In genomic region chr3:125137432-125138033, GRCh38 we compare ENCODE assay signal across 12 cellular contexts.
DNase-seq lines count a peak whose midpoint lies in the region; FAIRE-seq and TF ChIP-seq lines count a peak whose summit lies in the region.
"Had no signal": no experiment of that assay in that cellular context is flagged by ENCODE, and none has a peak within 500 bp of the region (broad histone marks: within the 10 kb centered on the region; RNA-seq: fewer than 3 reads in every experiment).

No MANE protein-coding gene starts in this region.

- H3K4me3 ChIP-seq in SK-N-SH (ENCODE audit: low read depth in 2 of 2, low read length in 1 of 2), result no peak overlapping the region
- no peak overlapping the region for H3K4me3 ChIP-seq in fibroblast of pulmonary artery (replicated peaks; ENCODE audit: low read depth, low read length)
- no peak overlapping the region for H3K4me3 ChIP-seq in stomach
- no peak overlapping the region for H3K4me3 ChIP-seq in CD8-positive, alpha-beta memory T cell (ENCODE audit: low read length)
- H3K4me3 ChIP-seq in transverse colon, result no peak overlapping the region

- FAIRE-seq in H54 (lab: Jason Lieb, UNC), result peak; percentile 41

- DNase-seq in H54 (ENCODE audit: insufficient read length, low spot score) (peak; percentile 96), SK-N-SH (no peak), fibroblast of pulmonary artery (ENCODE audit: low read depth) (peak; percentile 60), stomach (no peak), amniotic stem cell (lab: John Stamatoyannopoulos, UW) (no peak), transverse colon (no peak), NCI-H524 treated with DMSO at 0.1 percent for 48 hours (lab: John Stamatoyannopoulos, UW) (no peak)
- DNase-seq in CD8-positive, alpha-beta memory T cell, result no peak
- DNase-seq: DND-41, hypothalamus, NCI-H1436 treated with DMSO at 0.1 percent for 48 hours had no signal

- TF ChIP-seq POLR2A in H54 (IDR thresholded peaks at IDR 0.05; ENCODE audit: low read depth, low read length) (no peak), stomach (IDR thresholded peaks at IDR 0.05) (no peak), transverse colon (IDR thresholded peaks at IDR 0.05) (no peak)

- 65% methylated on average over 10 of the region's 16 CpGs for WGBS in SK-N-SH (ENCODE audit: low lambda C conversion rate)
- WGBS in stomach, 5 donors, result 75 to 95% (median 79%) methylated on average over 14 to 16 of the region's 16 CpGs
- WGBS in transverse colon (ENCODE audit: low coverage in 1 of 2), 2 donors, result 65% methylated on average over 16 of the region's 16 CpGs; no CpG with 5 or more reads in 1 of the 2 donors

- no peak for TF ChIP-seq CTCF in SK-N-SH (IDR thresholded peaks at IDR 0.05)
- no peak for TF ChIP-seq CTCF in fibroblast of pulmonary artery (IDR thresholded peaks at IDR 0.05; ENCODE audit: low read length, missing control alignments)
- TF ChIP-seq CTCF in stomach (IDR thresholded peaks at IDR 0.05), result no peak
- no peak for TF ChIP-seq CTCF in transverse colon (IDR thresholded peaks at IDR 0.05)

- H3K36me3 ChIP-seq in SK-N-SH (replicated peaks in 1 of 2; ENCODE audit: control insufficient read depth in 1 of 2, insufficient read depth in 2 of 2, low read length in 1 of 2) (no peaks in the 10 kb centered on the region), stomach (no peaks in the 10 kb centered on the region), transverse colon (no peaks in the 10 kb centered on the region)
- H3K36me3 ChIP-seq in CD8-positive, alpha-beta memory T cell (ENCODE audit: insufficient read depth, low read length), result no peaks in the 10 kb centered on the region

- no peaks in the 10 kb centered on the region for H3K79me2 ChIP-seq in SK-N-SH (ENCODE audit: insufficient read depth)

- peak overlapping the region in 1 of 2 experiments; percentile 49; a peak in 2 of 4 replicates for H3K27ac ChIP-seq in SK-N-SH (ENCODE audit: low read depth in 2 of 2, low read length in 1 of 2)
- H3K27ac ChIP-seq in stomach, result peak overlapping the region in 3 of 5 donors; percentile 4 to 58 (median 19)
- H3K27ac ChIP-seq in CD8-positive, alpha-beta memory T cell (ENCODE audit: low read depth, low read length), result no peak overlapping the region
- H3K27ac ChIP-seq in transverse colon, result peak overlapping the region in 2 of 4 donors; percentile 24 to 30

- H4K20me1 ChIP-seq in SK-N-SH (ENCODE audit: insufficient read depth), result no peaks in the 10 kb centered on the region

- H3K27me3 ChIP-seq in SK-N-SH (ENCODE audit: insufficient read depth) (no peaks in the 10 kb centered on the region), stomach (no peaks in the 10 kb centered on the region), transverse colon (no peaks in the 10 kb centered on the region)
- H3K27me3 ChIP-seq in CD8-positive, alpha-beta memory T cell (ENCODE audit: insufficient read depth, low read length, poor library complexity, severe bottlenecking), result no peaks in the 10 kb centered on the region

- no peaks in the 10 kb centered on the region for H3F3A ChIP-seq in SK-N-SH (replicated peaks; ENCODE audit: insufficient read depth)

- H3K9me2 ChIP-seq in SK-N-SH, result no peaks in the 10 kb centered on the region

- H3K4me2 ChIP-seq in SK-N-SH, result peak overlapping the region; percentile 37; the same call in 1 of the 2 replicates

- in situ Hi-C loops in transverse colon (cut with MboI; ENCODE audit: low pct_ligation_motif_present in 1 of 4, low pct_unique_long_range_greater_than_20kb in 1 of 4, low sequenced_read_pairs in 3 of 4), result no loop called here

- no peak for TF ChIP-seq RAD21 in SK-N-SH (IDR thresholded peaks at IDR 0.05; ENCODE audit: low read length)

- H3K27me3 Mint-ChIP-seq in CD8-positive, alpha-beta memory T cell, result no peaks in the 10 kb centered on the region
- H3K27me3 Mint-ChIP-seq: stimulated activated memory B cell treated with anti-CD40 and anti-IgM and Interleukin-4, amounts not matched to agents 10 μg/mL and 1 μg/mL and 100 μg/mL, for 72 hours had no signal

- no peaks in the 10 kb centered on the region for H3K9me3 Mint-ChIP-seq in CD8-positive, alpha-beta memory T cell
- H3K9me3 Mint-ChIP-seq: stimulated activated memory B cell treated with anti-CD40 and anti-IgM and Interleukin-4, amounts not matched to agents 10 μg/mL and 1 μg/mL and 100 μg/mL, for 72 hours had no signal

- H3K27ac Mint-ChIP-seq in CD8-positive, alpha-beta memory T cell, result no peak overlapping the region
- H3K27ac Mint-ChIP-seq: stimulated activated memory B cell treated with anti-CD40 and anti-IgM and Interleukin-4, amounts not matched to agents 10 μg/mL and 1 μg/mL and 100 μg/mL, for 72 hours had no signal

- no peak overlapping the region for H2AFZ ChIP-seq in SK-N-SH (ENCODE audit: low read depth)

- H3K4me1 Mint-ChIP-seq in CD8-positive, alpha-beta memory T cell, result peaks cover 29 to 39% (median 35%) of the 10 kb centered on the region in 3 donors

- no peaks in the 10 kb centered on the region for H3K36me3 Mint-ChIP-seq in CD8-positive, alpha-beta memory T cell
- H3K36me3 Mint-ChIP-seq: stimulated activated memory B cell treated with anti-CD40 and anti-IgM and Interleukin-4, amounts not matched to agents 10 μg/mL and 1 μg/mL and 100 μg/mL, for 72 hours had no signal

- H3K9me3 ChIP-seq in SK-N-SH (no peaks in the 10 kb centered on the region), stomach (no peaks in the 10 kb centered on the region), transverse colon (no peaks in the 10 kb centered on the region)
- H3K9me3 ChIP-seq in CD8-positive, alpha-beta memory T cell (ENCODE audit: low read length), result no peaks in the 10 kb centered on the region

- H3K4me1 ChIP-seq in SK-N-SH (ENCODE audit: control insufficient read depth in 1 of 2, insufficient read depth in 2 of 2, low read depth in 1 of 2, low read length in 1 of 2), result peaks cover 0 to 16% of the 10 kb centered on the region in 2 experiments; a peak in 3 of 4 replicates
- H3K4me1 ChIP-seq in stomach, result peaks cover 10 to 29% (median 16%) of the 10 kb centered on the region in 4 donors
- H3K4me1 ChIP-seq in CD8-positive, alpha-beta memory T cell (ENCODE audit: insufficient read depth, low read length), result peaks cover 28% of the 10 kb centered on the region
- peaks cover 6 to 17% (median 12%) of the 10 kb centered on the region in 4 donors for H3K4me1 ChIP-seq in transverse colon

- intact Hi-C loops in stomach (cut with DNase I; ENCODE audit: low total_unique reads), result loop anchor here (10.0 kb wide), 1 partner anchor 73 kb away; no protein-coding TSS in a partner anchor
- intact Hi-C loops in transverse colon (cut with DNase I; ENCODE audit: low total_unique reads), result no loop called here

- POLR2A ChIA-PET in SK-N-SH (lab: Yijun Ruan, JAX), result no interaction called here
- POLR2A ChIA-PET in CD8-positive, alpha-beta memory T cell (lab: Charles Lee), result no interaction called here

- 0 out of 2 replicates have a peak overlapping the region, but pooled peaks have one; percentile 16 for H3K9ac ChIP-seq in SK-N-SH

- TF ChIP-seq EP300 in SK-N-SH (IDR thresholded peaks at IDR 0.05; ENCODE audit: borderline replicate concordance in 1 of 2, low read depth in 1 of 2, low read length in 1 of 2) (no peak), stomach (IDR thresholded peaks at IDR 0.05) (no peak), transverse colon (IDR thresholded peaks at IDR 0.05; ENCODE audit: low read depth) (no peak)

- no peak overlapping the region for H3K4me3 Mint-ChIP-seq in CD8-positive, alpha-beta memory T cell
- H3K4me3 Mint-ChIP-seq: stimulated activated memory B cell treated with anti-CD40 and anti-IgM and Interleukin-4, amounts not matched to agents 10 μg/mL and 1 μg/mL and 100 μg/mL, for 72 hours had no signal

- CTCF ChIA-PET in SK-N-SH (lab: Yijun Ruan, JAX), result no interaction called here
- CTCF ChIA-PET in CD8-positive, alpha-beta memory T cell (lab: Charles Lee), result interaction anchor here (1.1 kb wide), 1 partner anchor 22 kb away, joined by 3 read pairs; no protein-coding TSS in a partner anchor

TF ChIP-seq in SK-N-SH, 30 proteins besides CTCF, POLR2A, EP300 and RAD21:
- TF ChIP-seq RFX5 (IDR thresholded peaks at IDR 0.05; ENCODE audit: low read length), result no peak
- peak; percentile 82 for TF ChIP-seq FOSL2 (IDR thresholded peaks at IDR 0.05; ENCODE audit: borderline replicate concordance, low read depth)
- peak; percentile 26; the same call in 1 of the 2 replicates for TF ChIP-seq TCF12 (IDR thresholded peaks at IDR 0.05)
- TF ChIP-seq JUND (IDR thresholded peaks at IDR 0.05), result peak; percentile 68
- peak; percentile 13; the same call in 1 of the 2 replicates for TF ChIP-seq NFIC (IDR thresholded peaks at IDR 0.05; ENCODE audit: borderline replicate concordance)
- TF ChIP-seq MXI1 (IDR thresholded peaks at IDR 0.05; ENCODE audit: low read depth, low read length), result no peak
- TF ChIP-seq TEAD4 (IDR thresholded peaks at IDR 0.05; ENCODE audit: borderline replicate concordance, insufficient read depth), result no peak
- TF ChIP-seq SMC3 (IDR thresholded peaks at IDR 0.05; ENCODE audit: low read depth, low read length), result no peak
- peak; percentile 31; the same call in 1 of the 2 replicates for TF ChIP-seq MAX (IDR thresholded peaks at IDR 0.05; ENCODE audit: low read depth)

Comparison
In these comparisons a context has a peak if more than half of its experiments do, and no peak if none do; other contexts are left out.
1. DNase-seq: peak in H54 (single experiment) and fibroblast of pulmonary artery (single experiment); none in SK-N-SH (single experiment), stomach (single experiment), CD8-positive, alpha-beta memory T cell (0 of 5), amniotic stem cell (single experiment), transverse colon (single experiment) and NCI-H524 treated with DMSO at 0.1 percent for 48 hours (single experiment).